ENCODE assay signal across 18 cellular contexts in genomic region chr6:87737948-87738347, GRCh38. TPM values are rescaled to one million over a fixed set of nuclear protein-coding genes. Genes with fewer than 3 reads are reported as not detected.
DNase-seq lines count a peak whose midpoint lies in the region; ATAC-seq and TF ChIP-seq lines count a peak whose summit lies in the region.
"Had no signal": no experiment of that assay in that cellular context is flagged by ENCODE, and none has a peak within 500 bp of the region (broad histone marks: within the 10 kb centered on the region; RNA-seq: fewer than 3 reads in every experiment).

No MANE protein-coding gene starts in this region.

- H3K36me3 Mint-ChIP-seq in effector memory CD8-positive, alpha-beta T cell (ENCODE audit: insufficient read depth), result peaks cover 7% of the 10 kb centered on the region
- H3K36me3 Mint-ChIP-seq in GM23338 (ENCODE audit: low read depth), result peaks cover 5% of the 10 kb centered on the region; the same call in 2 of the 3 replicates
- no peaks in the 10 kb centered on the region for H3K36me3 Mint-ChIP-seq in immature natural killer cell

- no peak for TF ChIP-seq CTCF in GM10266 (IDR thresholded peaks at IDR 0.05; ENCODE audit: control insufficient read depth, insufficient read depth, low read depth, missing control alignments)
- TF ChIP-seq CTCF in GM23338 (conservative IDR thresholded peaks at IDR 0.05; ENCODE audit: low read depth in 2 of 2), result no peak

- H3K9me3 Mint-ChIP-seq in effector memory CD8-positive, alpha-beta T cell, result peaks cover 0 to 4% of the 10 kb centered on the region in 2 donors
- H3K9me3 Mint-ChIP-seq in GM23338, result peaks cover 24% of the 10 kb centered on the region; the same call in 2 of the 3 replicates
- peaks cover 0 to 1% (median 0%) of the 10 kb centered on the region in 6 donors for H3K9me3 Mint-ChIP-seq in immature natural killer cell

- H4K20me1 ChIP-seq in GM23338 (replicated peaks; ENCODE audit: insufficient read depth), result no peaks in the 10 kb centered on the region
- H4K20me1 ChIP-seq: BLaER1 had no signal

- no peaks in the 10 kb centered on the region for H3K36me3 ChIP-seq in GM23338 (ENCODE audit: insufficient read depth)
- H3K36me3 ChIP-seq: BLaER1, brain microvascular endothelial cell had no signal

- no peaks in the 10 kb centered on the region for H3F3A ChIP-seq in GM23338 (replicated peaks; ENCODE audit: low read depth)

- H3K27me3 Mint-ChIP-seq in effector memory CD8-positive, alpha-beta T cell, result no peaks in the 10 kb centered on the region
- no peaks in the 10 kb centered on the region for H3K27me3 Mint-ChIP-seq in GM23338 (ENCODE audit: insufficient read depth, low read depth, poor library complexity)
- H3K27me3 Mint-ChIP-seq in immature natural killer cell (ENCODE audit: low read depth in 3 of 3), result peaks cover 0 to 6% (median 2%) of the 10 kb centered on the region in 3 donors
- H3K27me3 Mint-ChIP-seq: activated naive CD4-positive, alpha-beta T cell treated with anti-CD3 and anti-CD28 coated beads, Interleukin-2, amount 10 ng/mL, durations not matched to agents 7 days and 5 days; naive B cell had no signal

- H3K79me2 ChIP-seq in GM23338 (replicated peaks; ENCODE audit: insufficient read depth), result no peaks in the 10 kb centered on the region

- H3K4me2 ChIP-seq in GM23338, result no peak overlapping the region
- H3K4me2 ChIP-seq: BLaER1 had no signal

- H3K27me3 ChIP-seq in GM23338 (ENCODE audit: insufficient read depth), result no peaks in the 10 kb centered on the region
- H3K27me3 ChIP-seq: BLaER1, brain microvascular endothelial cell had no signal

- H3K27ac ChIP-seq in GM23338 (ENCODE audit: low read depth), result no peak overlapping the region
- H3K27ac ChIP-seq: BLaER1, brain microvascular endothelial cell had no signal

- ATAC-seq in GM18858 (IDR thresholded peaks at IDR 0.05; ENCODE audit: unreplicated experiment), result peak; percentile 43
- peak; percentile 47 for ATAC-seq in HG03565 (IDR thresholded peaks at IDR 0.05; ENCODE audit: unreplicated experiment)
- no peak for ATAC-seq in effector memory CD8-positive, alpha-beta T cell (replicated peaks)
- ATAC-seq in HG02642 (IDR thresholded peaks at IDR 0.05; ENCODE audit: poor library complexity, unreplicated experiment), result no peak
- ATAC-seq in GM23338, result no peak

- H3K4me1 ChIP-seq in GM23338 (ENCODE audit: insufficient read depth), result no peaks in the 10 kb centered on the region

- peaks cover 23 to 31% of the 10 kb centered on the region in 2 donors for H3K4me1 Mint-ChIP-seq in effector memory CD8-positive, alpha-beta T cell (ENCODE audit: low read depth in 2 of 2)
- no peaks in the 10 kb centered on the region for H3K4me1 Mint-ChIP-seq in GM23338
- peaks cover 16 to 42% of the 10 kb centered on the region in 2 donors for H3K4me1 Mint-ChIP-seq in immature natural killer cell

- peak overlapping the region; percentile 88 to 90 for H3K27ac Mint-ChIP-seq in effector memory CD8-positive, alpha-beta T cell
- no peak overlapping the region for H3K27ac Mint-ChIP-seq in GM23338
- peak overlapping the region in 3 of 6 donors; percentile 46 to 85 (median 83) for H3K27ac Mint-ChIP-seq in immature natural killer cell

- no peaks in the 10 kb centered on the region for H3K9me2 ChIP-seq in GM23338 (ENCODE audit: insufficient read depth)

- H3K4me3 ChIP-seq in GM23338, result no peak overlapping the region
- H3K4me3 ChIP-seq: BLaER1 had no signal

- H2AFZ ChIP-seq in GM23338, result no peak overlapping the region

- peak overlapping the region; percentile 53 to 60 for H3K4me3 Mint-ChIP-seq in effector memory CD8-positive, alpha-beta T cell
- H3K4me3 Mint-ChIP-seq in GM23338 (no peak overlapping the region), immature natural killer cell (peak overlapping the region in 2 of 5 donors; percentile 33 to 64)
- H3K4me3 Mint-ChIP-seq: activated naive CD4-positive, alpha-beta T cell treated with anti-CD3 and anti-CD28 coated beads, Interleukin-2, amount 10 ng/mL, durations not matched to agents 7 days and 5 days; naive B cell had no signal

- DNase-seq in GM10266 (ENCODE audit: extremely low spot score) (peak; percentile 38), GM23338 (ENCODE audit: low spot score) (no peak), immature natural killer cell (no peak), NOMO-1 treated with DMSO at 0.1 percent for 48 hours (lab: John Stamatoyannopoulos, UW; ENCODE audit: unreplicated experiment) (no peak)
- no peak for DNase-seq in effector memory CD8-positive, alpha-beta T cell
- DNase-seq: activated naive CD4-positive, alpha-beta T cell treated with anti-CD3 and anti-CD28 coated beads, Interleukin-2, amount 10 ng/mL, durations not matched to agents 7 days and 5 days; brain microvascular endothelial cell; KG1; naive B cell; NCI-H1105; NK-92 treated with Interleukin-12 subunit alpha and Interleukin-12 subunit beta, amount 100 ng/mL, for 24 hours; posterior cingulate gyrus; Right ventricle myocardium superior; T-helper 9 cell had no signal

TF ChIP-seq in GM23338, 12 proteins besides CTCF, POLR2A, EP300 and RAD21 (continues in another document):
- TF ChIP-seq JUNB (IDR thresholded peaks at IDR 0.05; ENCODE audit: unreplicated experiment) (no peak), NANOG (IDR thresholded peaks at IDR 0.05; ENCODE audit: borderline replicate concordance) (no peak), CREB1 (CRISPR knock-in tag; IDR thresholded peaks at IDR 0.05; ENCODE audit: low read depth) (no peak), POLR2AphosphoS5 (IDR thresholded peaks at IDR 0.05; ENCODE audit: low read depth) (no peak), ETS1 (IDR thresholded peaks at IDR 0.05) (no peak), EZH2phosphoT487 (IDR thresholded peaks at IDR 0.05; ENCODE audit: unreplicated experiment) (no peak), EZH2 (IDR thresholded peaks at IDR 0.05; ENCODE audit: low read depth, unreplicated experiment) (no peak), REST (IDR thresholded peaks at IDR 0.05; ENCODE audit: unreplicated experiment) (no peak)

RNA-seq across cellular contexts. Expression of gene AKIRIN2, which starts 35.9 kb away (rescaled TPM):
- 57.4 and 62.1 TPM in 2 replicates for total RNA-seq in GM23338 (2014; rRNA removed; shearing (Covaris generic))
- polyA plus RNA-seq in GM23338 (2016; fragmentation: Nextera tagmentation; extraction: Ambion mirVana) (89.9 and 98.1 TPM in 2 replicates), immature natural killer cell (10 to 100 TPM; 35.6 to 53.8 (median 42.0) TPM)

Comparison
In these comparisons a context has a peak if more than half of its experiments do, and no peak if none do; other contexts are left out.
1. ATAC-seq: peak in GM18858 (single experiment) and HG03565 (single experiment); none in effector memory CD8-positive, alpha-beta T cell (single experiment), HG02642 (single experiment) and GM23338 (single experiment).